Comparison of ENCODE assay signal across 9 cellular contexts in genomic region chr15:51132384-51133139, GRCh38. TPM values are rescaled to one million over a fixed set of nuclear protein-coding genes. Genes with fewer than 3 reads are reported as not detected.
DNase-seq lines count a peak whose midpoint lies in the region; ATAC-seq and TF ChIP-seq lines count a peak whose summit lies in the region.
"Had no signal": no experiment of that assay in that cellular context is flagged by ENCODE, and none has a peak within 500 bp of the region (broad histone marks: within the 10 kb centered on the region; RNA-seq: fewer than 3 reads in every experiment).

No MANE protein-coding gene starts in this region.

- no peaks in the 10 kb centered on the region for H3K9me2 ChIP-seq in OCI-LY1 (ENCODE audit: low read depth, low read length)

- H3K79me2 ChIP-seq in OCI-LY1 (ENCODE audit: insufficient read depth, low read length), result no peaks in the 10 kb centered on the region

- H3K4me3 Mint-ChIP-seq in activated T-cell treated with anti-CD3 and anti-CD28 coated beads, Interleukin-2, amount 50 U/mL, for 72 hours, result no peak overlapping the region
- H3K4me3 Mint-ChIP-seq: stimulated activated naive CD8-positive, alpha-beta T cell treated with anti-CD3 and anti-CD28 coated beads, Interleukin-15, Interleukin-2, amounts not matched to agents 100 ng/mL and 50 ng/mL, for 24 hours had no signal

- intact Hi-C loops in mucosa of descending colon (cut with DNase I, micrococcal nuclease), result no loop called here

- peak; percentile 12 to 23 for DNase-seq in activated T-cell treated with anti-CD3 and anti-CD28 coated beads, Interleukin-2, amount 50 U/mL, for 72 hours
- DNase-seq in activated T-cell treated with anti-CD3 and anti-CD28 coated beads, Interleukin-2, amount 50 U/mL, for 1 hour, result no peak
- DNase-seq in epithelial cell of esophagus (ENCODE audit: low read depth) (peak; percentile 46), mucosa of descending colon (peak in 2 of 3 donors; percentile 42 to 44), GF-D8 (lab: John Stamatoyannopoulos, UW) (no peak), NCI-H524 (lab: John Stamatoyannopoulos, UW) (no peak)

- no peaks in the 10 kb centered on the region for H3K27me3 ChIP-seq in OCI-LY1 (ENCODE audit: insufficient read depth, low read length)

- no peaks in the 10 kb centered on the region for H3K4me1 ChIP-seq in OCI-LY1 (ENCODE audit: insufficient read depth, low read length, severe bottlenecking)
- H3K4me1 ChIP-seq in mucosa of descending colon (ENCODE audit: low read depth), result peaks cover 13% of the 10 kb centered on the region

- H3K27ac Mint-ChIP-seq in activated T-cell treated with anti-CD3 and anti-CD28 coated beads, Interleukin-2, amount 50 U/mL, for 72 hours, result no peak overlapping the region
- H3K27ac Mint-ChIP-seq: stimulated activated naive CD8-positive, alpha-beta T cell treated with anti-CD3 and anti-CD28 coated beads, Interleukin-15, Interleukin-2, amounts not matched to agents 100 ng/mL and 50 ng/mL, for 24 hours had no signal

- no peak overlapping the region for H3K9ac ChIP-seq in OCI-LY1 (ENCODE audit: low read length)

- peak; percentile 84 for TF ChIP-seq CTCF in OCI-LY1 (IDR thresholded peaks at IDR 0.05; ENCODE audit: low read length)
- peak; percentile 97 for TF ChIP-seq CTCF in epithelial cell of esophagus (IDR thresholded peaks at IDR 0.05; ENCODE audit: insufficient read depth, low read depth, low read length, missing control alignments)
- peak; percentile 72 for TF ChIP-seq CTCF in mucosa of descending colon (IDR thresholded peaks at IDR 0.05)

- no peaks in the 10 kb centered on the region for H3K9me3 Mint-ChIP-seq in activated T-cell treated with anti-CD3 and anti-CD28 coated beads, Interleukin-2, amount 50 U/mL, for 72 hours
- H3K9me3 Mint-ChIP-seq: stimulated activated naive CD8-positive, alpha-beta T cell treated with anti-CD3 and anti-CD28 coated beads, Interleukin-15, Interleukin-2, amounts not matched to agents 100 ng/mL and 50 ng/mL, for 24 hours had no signal

- H3K4me3 ChIP-seq in OCI-LY1 (ENCODE audit: low read depth, low read length, poor library complexity, severe bottlenecking) (no peak overlapping the region), epithelial cell of esophagus (ENCODE audit: low read length) (no peak overlapping the region), mucosa of descending colon (no peak overlapping the region)

- ATAC-seq in activated T-cell treated with anti-CD3 and anti-CD28 coated beads, Interleukin-2, amount 50 U/mL, for 72 hours (replicated peaks in 1 of 2), result no peak
- peak; percentile 70 for ATAC-seq in mucosa of descending colon
- no peak for ATAC-seq in GM21786 (IDR thresholded peaks at IDR 0.05; ENCODE audit: unreplicated experiment)

- no peak overlapping the region for H2AFZ ChIP-seq in OCI-LY1 (ENCODE audit: low read length)

- peaks cover 3% of the 10 kb centered on the region for H3K27me3 Mint-ChIP-seq in activated T-cell treated with anti-CD3 and anti-CD28 coated beads, Interleukin-2, amount 50 U/mL, for 72 hours (ENCODE audit: low read depth)

- no peaks in the 10 kb centered on the region for H3F3A ChIP-seq in OCI-LY1 (ENCODE audit: insufficient read depth, low read length)

- H3K4me2 ChIP-seq in OCI-LY1 (ENCODE audit: low read length), result no peak overlapping the region

- H3K9me3 ChIP-seq in OCI-LY1 (ENCODE audit: low read length) (no peaks in the 10 kb centered on the region), mucosa of descending colon (no peaks in the 10 kb centered on the region)

- no peaks in the 10 kb centered on the region for H3K36me3 Mint-ChIP-seq in activated T-cell treated with anti-CD3 and anti-CD28 coated beads, Interleukin-2, amount 50 U/mL, for 72 hours (ENCODE audit: insufficient read depth in 2 of 2)

- no peaks in the 10 kb centered on the region for H4K20me1 ChIP-seq in OCI-LY1 (ENCODE audit: insufficient read depth, low read length)

- no peaks in the 10 kb centered on the region for H3K4me1 Mint-ChIP-seq in activated T-cell treated with anti-CD3 and anti-CD28 coated beads, Interleukin-2, amount 50 U/mL, for 72 hours (ENCODE audit: low read depth)

- no peak overlapping the region for H3K27ac ChIP-seq in OCI-LY1 (ENCODE audit: low read depth, low read length, poor library complexity, severe bottlenecking)

- H3K36me3 ChIP-seq in OCI-LY1 (ENCODE audit: insufficient read depth, low read length), result no peaks in the 10 kb centered on the region
- no peaks in the 10 kb centered on the region for H3K36me3 ChIP-seq in mucosa of descending colon (ENCODE audit: low read depth)

RNA-seq across cellular contexts. Expression of gene TNFAIP8L3, which starts 37.9 kb away (rescaled TPM):
- under 1 TPM; 0.14 to 0.30 TPM for total RNA-seq in activated T-cell treated with anti-CD3 and anti-CD28 coated beads, Interleukin-2, amount 50 U/mL, for 72 hours
- 10 to 100 TPM in 2 of 3 donors, 1 to 10 TPM in 1; 8.2 to 11.2 (median 10.0) TPM for total RNA-seq in mucosa of descending colon

Comparison
In these comparisons a context has a peak if more than half of its experiments do, and no peak if none do; other contexts are left out.
1. DNase-seq: peak in activated T-cell treated with anti-CD3 and anti-CD28 coated beads, Interleukin-2, amount 50 U/mL, for 72 hours (2 of 2), epithelial cell of esophagus (single experiment) and mucosa of descending colon (2 of 3); none in activated T-cell treated with anti-CD3 and anti-CD28 coated beads, Interleukin-2, amount 50 U/mL, for 1 hour (single experiment), GF-D8 (single experiment) and NCI-H524 (0 of 2).
2. RNA of gene TNFAIP8L3, which starts 37.9 kb away (total RNA-seq): 8.2 to 11.2 TPM in mucosa of descending colon; 0.14 to 0.30 TPM in activated T-cell treated with anti-CD3 and anti-CD28 coated beads, Interleukin-2, amount 50 U/mL, for 72 hours; every median in the first group is over 4 times any median in the second.
3. Peak in every context shown above with its lines, with median percentiles within 50 percentile points of each other: CTCF ChIP-seq.